Comparison of ENCODE assay signal across 10 cellular contexts in genomic region chr5:180314106-180314505, GRCh38. TPM values are rescaled to one million over a fixed set of nuclear protein-coding genes. Genes with fewer than 3 reads are reported as not detected.
DNase-seq lines count a peak whose midpoint lies in the region; ATAC-seq and TF ChIP-seq lines count a peak whose summit lies in the region.
"Had no signal": no experiment of that assay in that cellular context is flagged by ENCODE, and none has a peak within 500 bp of the region (broad histone marks: within the 10 kb centered on the region; RNA-seq: fewer than 3 reads in every experiment).

No MANE protein-coding gene starts in this region.

- H3K4me1 Mint-ChIP-seq in activated naive CD8-positive, alpha-beta T cell treated with anti-CD3 and anti-CD28 coated beads, Interleukin-2, amount 50 U/mL, for 24 hours: no peaks in the 10 kb centered on the region
- H3K4me1 Mint-ChIP-seq in Calu3 (ENCODE audit: low read depth, unreplicated experiment): no peaks in the 10 kb centered on the region

- peak overlapping the region; percentile 21 for H3K27ac ChIP-seq in neutrophil
- H3K27ac ChIP-seq: gastrocnemius medialis had no signal

- TF ChIP-seq CTCF in neutrophil (IDR thresholded peaks at IDR 0.05) (no peak), Calu3 (IDR thresholded peaks at IDR 0.05; ENCODE audit: unreplicated experiment) (no peak)

- no peak overlapping the region for H3K27ac Mint-ChIP-seq in activated naive CD8-positive, alpha-beta T cell treated with anti-CD3 and anti-CD28 coated beads, Interleukin-2, amount 50 U/mL, for 24 hours
- no peak overlapping the region for H3K27ac Mint-ChIP-seq in Calu3 (ENCODE audit: unreplicated experiment)
- H3K27ac Mint-ChIP-seq: HFFc6 had no signal

- peak; percentile 64 for DNase-seq in NCI-H82 (lab: John Stamatoyannopoulos, UW)
- no peak for DNase-seq in NCI-H82 treated with DMSO at 0.1 percent for 48 hours (lab: John Stamatoyannopoulos, UW; ENCODE audit: unreplicated experiment)
- DNase-seq in activated naive CD8-positive, alpha-beta T cell treated with anti-CD3 and anti-CD28 coated beads, Interleukin-2, amount 50 U/mL, for 24 hours: no peak
- no peak for DNase-seq in NCI-H2029 (lab: John Stamatoyannopoulos, UW)
- DNase-seq in Calu3: no peak
- DNase-seq: gastrocnemius medialis, HFFc6 had no signal

- no peaks in the 10 kb centered on the region for H3K9me3 ChIP-seq in neutrophil
- H3K9me3 ChIP-seq: gastrocnemius medialis had no signal

- peak overlapping the region in 1 of 2 experiments; percentile 53 for H3K4me3 ChIP-seq in neutrophil (ENCODE audit: low read depth in 1 of 2, low read length in 1 of 2)

- no peaks in the 10 kb centered on the region for H3K4me1 ChIP-seq in neutrophil (ENCODE audit: control insufficient read depth in 1 of 2, insufficient read depth in 1 of 2, low read depth in 1 of 2, low read length in 1 of 2)
- H3K4me1 ChIP-seq: gastrocnemius medialis had no signal

- H3K27me3 ChIP-seq in neutrophil: peaks cover 19% of the 10 kb centered on the region
- H3K27me3 ChIP-seq: gastrocnemius medialis had no signal

- CTCF ChIA-PET in Calu3 (lab: Charles Lee): interaction anchor here (0.6 to 1.0 kb wide), 4 partner anchors 15 to 654 kb away, joined by 3 to 9 read pairs (median 6); no protein-coding TSS in a partner anchor

- no peaks in the 10 kb centered on the region for H3K36me3 ChIP-seq in neutrophil
- H3K36me3 ChIP-seq: gastrocnemius medialis had no signal

- ATAC-seq in HG03469 (IDR thresholded peaks at IDR 0.05; ENCODE audit: unreplicated experiment) (peak; percentile 16), HG03354 (IDR thresholded peaks at IDR 0.05; ENCODE audit: poor library complexity, severe bottlenecking, unreplicated experiment) (no peak)
- no peak for ATAC-seq in activated naive CD8-positive, alpha-beta T cell treated with anti-CD3 and anti-CD28 coated beads, Interleukin-2, amount 50 U/mL, for 24 hours
- ATAC-seq: gastrocnemius medialis had no signal

- BruUV-seq in Calu3 (replicated peaks; lab: Mats Ljungman, UMichigan): no TSS peak

- H3K4me3 Mint-ChIP-seq in activated naive CD8-positive, alpha-beta T cell treated with anti-CD3 and anti-CD28 coated beads, Interleukin-2, amount 50 U/mL, for 24 hours: peak overlapping the region; percentile 46
- H3K4me3 Mint-ChIP-seq in Calu3 (ENCODE audit: low read depth, unreplicated experiment): no peak overlapping the region
- H3K4me3 Mint-ChIP-seq: HFFc6 had no signal

- H3K9me3 Mint-ChIP-seq in activated naive CD8-positive, alpha-beta T cell treated with anti-CD3 and anti-CD28 coated beads, Interleukin-2, amount 50 U/mL, for 24 hours: no peaks in the 10 kb centered on the region
- H3K9me3 Mint-ChIP-seq in Calu3 (ENCODE audit: low read depth, unreplicated experiment): no peaks in the 10 kb centered on the region

- peaks cover 6% of the 10 kb centered on the region for H3K27me3 Mint-ChIP-seq in activated naive CD8-positive, alpha-beta T cell treated with anti-CD3 and anti-CD28 coated beads, Interleukin-2, amount 50 U/mL, for 24 hours
- peaks cover 31% of the 10 kb centered on the region for H3K27me3 Mint-ChIP-seq in Calu3 (ENCODE audit: unreplicated experiment)

- H3K36me3 Mint-ChIP-seq in activated naive CD8-positive, alpha-beta T cell treated with anti-CD3 and anti-CD28 coated beads, Interleukin-2, amount 50 U/mL, for 24 hours (ENCODE audit: low read depth): no peaks in the 10 kb centered on the region
- no peaks in the 10 kb centered on the region for H3K36me3 Mint-ChIP-seq in Calu3 (ENCODE audit: insufficient read depth, unreplicated experiment)

- intact Hi-C loops in Calu3 (cut with micrococcal nuclease; ENCODE audit: unreplicated experiment): loop anchor here (2.0 kb wide), 1 partner anchor 21 kb away; the partner anchor contains the start of gene MAPK9

RNA-seq across cellular contexts. Expression of gene MAPK9, which starts 22.2 kb away (rescaled TPM):
- 63.3 and 65.4 TPM in 2 replicates for total RNA-seq in Calu3 (2022)

RNA-seq across cellular contexts. Expression of gene GFPT2, which starts 39.0 kb away (rescaled TPM):
- total RNA-seq in Calu3 (2022): 0.12 TPM in 1 of 2 replicates, not detected in the other
